10 cellular contexts compared by ENCODE assay signal in genomic region chr20:17228624-17229061, GRCh38. TPM values are rescaled to one million over a fixed set of nuclear protein-coding genes. Genes with fewer than 3 reads are reported as not detected.
DNase-seq lines count a peak whose midpoint lies in the region; ATAC-seq and TF ChIP-seq lines count a peak whose summit lies in the region.
"Had no signal": no experiment of that assay in that cellular context is flagged by ENCODE, and none has a peak within 500 bp of the region (broad histone marks: within the 10 kb centered on the region; RNA-seq: fewer than 3 reads in every experiment).

No MANE protein-coding gene starts in this region.

- H3K36me3 Mint-ChIP-seq in endothelial cell (ENCODE audit: low read depth, unreplicated experiment), result no peaks in the 10 kb centered on the region
- peaks cover 11% of the 10 kb centered on the region for H3K36me3 Mint-ChIP-seq in natural killer cell treated with Interleukin-12 subunit alpha and Interleukin-12 subunit beta and Interleukin-15 and Interleukin-18, amount 100 ng/mL, for 72 hours

- no peak for TF ChIP-seq POLR2A in HCT116 (IDR thresholded peaks at IDR 0.05; ENCODE audit: borderline replicate concordance, extremely low read depth, insufficient read depth, insufficient read length)

- H3K36me3 ChIP-seq in HCT116 (ENCODE audit: control insufficient read depth in 1 of 2, insufficient read depth in 2 of 2, low read length in 2 of 2), result no peaks in the 10 kb centered on the region

- no peak overlapping the region for H2AFZ ChIP-seq in HCT116 (ENCODE audit: low read depth, low read length, poor library complexity, severe bottlenecking)

- H3K27ac Mint-ChIP-seq in endothelial cell (ENCODE audit: unreplicated experiment), result no peak overlapping the region
- H3K27ac Mint-ChIP-seq in natural killer cell treated with Interleukin-12 subunit alpha and Interleukin-12 subunit beta and Interleukin-15 and Interleukin-18, amount 100 ng/mL, for 72 hours, result no peak overlapping the region

- H3K79me2 ChIP-seq in HCT116 (ENCODE audit: insufficient read depth, low read length), result no peaks in the 10 kb centered on the region

- TF ChIP-seq CTCF in HCT116 (IDR thresholded peaks at IDR 0.05 in 2 of 3, conservative IDR thresholded peaks at IDR 0.05 in 1 of 3; ENCODE audit: borderline replicate concordance in 1 of 3, insufficient read depth in 1 of 3, low read depth in 2 of 3, low read length in 2 of 3), result no peak
- TF ChIP-seq CTCF in endothelial cell (IDR thresholded peaks at IDR 0.05; ENCODE audit: unreplicated experiment), result no peak

- H4K20me1 ChIP-seq in HCT116 (ENCODE audit: insufficient read depth), result no peaks in the 10 kb centered on the region

- CTCF ChIA-PET in HCT116 (lab: Charles Lee), result no interaction called here

- no peak for DNase-seq in HCT116 (ENCODE audit: low read depth, low spot score)
- DNase-seq in NCI-H2227 treated with DMSO at 0.1 percent for 48 hours (lab: John Stamatoyannopoulos, UW), result peak; percentile 34
- peak; percentile 43 for DNase-seq in endothelial cell (ENCODE audit: low spot score)
- DNase-seq in posterior vena cava (ENCODE audit: low spot score), result peak; percentile 78
- no peak for DNase-seq in natural killer cell treated with Interleukin-12 subunit alpha and Interleukin-12 subunit beta and Interleukin-15 and Interleukin-18, amount 100 ng/mL, for 72 hours (ENCODE audit: low spot score)
- no peak for DNase-seq in mucosa of gallbladder (ENCODE audit: low spot score)
- DNase-seq in activated CD4-positive, alpha-beta T cell treated with anti-CD3 and anti-CD28 coated beads, Interleukin-2, amount 50 U/mL, for 4 hours, result no peak
- DNase-seq in HCEC 1CT, result no peak
- DNase-seq: Caco-2, erythroblast had no signal

- no peaks in the 10 kb centered on the region for H3K9me2 ChIP-seq in HCT116 (ENCODE audit: insufficient read depth)

- peak overlapping the region; percentile 37; the same call in 1 of the 2 replicates for H3K4me2 ChIP-seq in HCT116 (ENCODE audit: low read length)

- H3K9me3 Mint-ChIP-seq in endothelial cell (ENCODE audit: unreplicated experiment), result no peaks in the 10 kb centered on the region
- peaks cover 4% of the 10 kb centered on the region for H3K9me3 Mint-ChIP-seq in natural killer cell treated with Interleukin-12 subunit alpha and Interleukin-12 subunit beta and Interleukin-15 and Interleukin-18, amount 100 ng/mL, for 72 hours

- peaks cover 11% of the 10 kb centered on the region for H3K27me3 Mint-ChIP-seq in endothelial cell (ENCODE audit: unreplicated experiment)
- peaks cover 44 to 49% of the 10 kb centered on the region in 2 donors for H3K27me3 Mint-ChIP-seq in natural killer cell treated with Interleukin-12 subunit alpha and Interleukin-12 subunit beta and Interleukin-15 and Interleukin-18, amount 100 ng/mL, for 72 hours

- no peak overlapping the region for H3K27ac ChIP-seq in HCT116 (ENCODE audit: low read depth, low read length)

- POLR2A ChIA-PET in HCT116 (lab: Charles Lee), result no interaction called here

- H3K4me3 Mint-ChIP-seq in endothelial cell (ENCODE audit: unreplicated experiment), result no peak overlapping the region
- no peak overlapping the region for H3K4me3 Mint-ChIP-seq in natural killer cell treated with Interleukin-12 subunit alpha and Interleukin-12 subunit beta and Interleukin-15 and Interleukin-18, amount 100 ng/mL, for 72 hours

- no peak overlapping the region for H3K4me3 ChIP-seq in HCT116 (replicated peaks in 1 of 2; ENCODE audit: low read depth in 1 of 2, low read length in 2 of 2)

- peak; percentile 65 for ATAC-seq in HCT116
- no peak for ATAC-seq in natural killer cell treated with Interleukin-12 subunit alpha and Interleukin-12 subunit beta and Interleukin-15 and Interleukin-18, amount 100 ng/mL, for 72 hours

- no peaks in the 10 kb centered on the region for H3K4me1 ChIP-seq in HCT116 (ENCODE audit: control insufficient read depth in 1 of 2, insufficient read depth in 2 of 2, low read length in 2 of 2)
- H3K4me1 ChIP-seq: Caco-2 had no signal

- H3K4me1 Mint-ChIP-seq in endothelial cell (ENCODE audit: unreplicated experiment), result peaks cover 23% of the 10 kb centered on the region
- peaks cover 3 to 4% of the 10 kb centered on the region in 2 donors for H3K4me1 Mint-ChIP-seq in natural killer cell treated with Interleukin-12 subunit alpha and Interleukin-12 subunit beta and Interleukin-15 and Interleukin-18, amount 100 ng/mL, for 72 hours (ENCODE audit: low read depth in 2 of 2)

- TF ChIP-seq RAD21 in HCT116 (IDR thresholded peaks at IDR 0.05; ENCODE audit: low read depth), result no peak

- RAD21 ChIA-PET in HCT116 (lab: Charles Lee; ENCODE audit: low non-redundant PET in 1 of 2, low total read pairs in 2 of 2, uncharacterized antibody in 2 of 2, unreplicated experiment in 2 of 2), result no interaction called here

- H3K9ac ChIP-seq in HCT116 (ENCODE audit: low read length), result no peak overlapping the region

- H3K9me3 ChIP-seq in HCT116 (ENCODE audit: control insufficient read depth in 1 of 2, insufficient read depth in 1 of 2, low read depth in 1 of 2, low read length in 2 of 2), result no peaks in the 10 kb centered on the region
- H3K9me3 ChIP-seq: Caco-2 had no signal

- H3K27me3 ChIP-seq in HCT116 (ENCODE audit: insufficient read depth, low read length), result peaks cover 21% of the 10 kb centered on the region; the same call in 1 of the 2 replicates

- no TSS peak for BruUV-seq in HCT116 (replicated peaks; lab: Mats Ljungman, UMichigan)

- intact Hi-C loops in HCT116 (cut with micrococcal nuclease), result no loop called here
- intact Hi-C loops in posterior vena cava (cut with DNase I), result no loop called here

TF ChIP-seq in HCT116, 20 proteins besides CTCF, POLR2A, EP300 and RAD21:
- TF ChIP-seq EZH2phosphoT487 (IDR thresholded peaks at IDR 0.05; ENCODE audit: borderline replicate concordance), result no peak
- no peak for TF ChIP-seq EZH2 (IDR thresholded peaks at IDR 0.05)
- TF ChIP-seq FOSL1 (IDR thresholded peaks at IDR 0.05; ENCODE audit: low read depth), result no peak
- TF ChIP-seq, protein P1, sequence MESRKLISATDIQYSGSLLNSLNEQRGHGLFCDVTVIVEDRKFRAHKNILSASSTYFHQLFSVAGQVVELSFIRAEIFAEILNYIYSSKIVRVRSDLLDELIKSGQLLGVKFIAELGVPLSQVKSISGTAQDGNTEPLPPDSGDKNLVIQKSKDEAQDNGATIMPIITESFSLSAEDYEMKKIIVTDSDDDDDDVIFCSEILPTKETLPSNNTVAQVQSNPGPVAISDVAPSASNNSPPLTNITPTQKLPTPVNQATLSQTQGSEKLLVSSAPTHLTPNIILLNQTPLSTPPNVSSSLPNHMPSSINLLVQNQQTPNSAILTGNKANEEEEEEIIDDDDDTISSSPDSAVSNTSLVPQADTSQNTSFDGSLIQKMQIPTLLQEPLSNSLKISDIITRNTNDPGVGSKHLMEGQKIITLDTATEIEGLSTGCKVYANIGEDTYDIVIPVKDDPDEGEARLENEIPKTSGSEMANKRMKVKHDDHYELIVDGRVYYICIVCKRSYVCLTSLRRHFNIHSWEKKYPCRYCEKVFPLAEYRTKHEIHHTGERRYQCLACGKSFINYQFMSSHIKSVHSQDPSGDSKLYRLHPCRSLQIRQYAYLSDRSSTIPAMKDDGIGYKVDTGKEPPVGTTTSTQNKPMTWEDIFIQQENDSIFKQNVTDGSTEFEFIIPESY (IDR thresholded peaks at IDR 0.05; ENCODE audit: extremely low read depth, insufficient replicate concordance, low read length), result no peak
- peak; percentile 71 for TF ChIP-seq EGR1 (IDR thresholded peaks at IDR 0.05; ENCODE audit: low read depth)
- no peak for TF ChIP-seq YY1 (IDR thresholded peaks at IDR 0.05; ENCODE audit: extremely low read depth, insufficient replicate concordance, low read depth, low read length)
- TF ChIP-seq TCF7L2 (IDR thresholded peaks at IDR 0.05; ENCODE audit: borderline replicate concordance, extremely low read depth, insufficient read depth, insufficient read length), result peak; percentile 64
- no peak for TF ChIP-seq JUND (IDR thresholded peaks at IDR 0.05)

RNA-seq across cellular contexts. Expression of gene PCSK2, which starts 1.8 kb away (rescaled TPM):
- total RNA-seq in HCT116 (2021; ENCODE audit: unreplicated experiment), result not detected
- not detected in 2 replicates for polyA plus RNA-seq in HCT116 (2012)
- 1.0 TPM for total RNA-seq in endothelial cell (ENCODE audit: unreplicated experiment)
- total RNA-seq in posterior vena cava, result under 1 TPM; 0.24 to 0.32 TPM
- total RNA-seq in natural killer cell treated with Interleukin-12 subunit alpha and Interleukin-12 subunit beta and Interleukin-15 and Interleukin-18, amount 100 ng/mL, for 72 hours, result not detected
- 2.6 TPM for total RNA-seq in mucosa of gallbladder
- total RNA-seq: Caco-2 had no signal

Comparison
In these comparisons a context has a peak if more than half of its experiments do, and no peak if none do; other contexts are left out.
1. DNase-seq: peak in NCI-H2227 treated with DMSO at 0.1 percent for 48 hours (single experiment), endothelial cell (single experiment) and posterior vena cava (single experiment); none in HCT116 (single experiment), natural killer cell treated with Interleukin-12 subunit alpha and Interleukin-12 subunit beta and Interleukin-15 and Interleukin-18, amount 100 ng/mL, for 72 hours (single experiment), mucosa of gallbladder (single experiment), activated CD4-positive, alpha-beta T cell treated with anti-CD3 and anti-CD28 coated beads, Interleukin-2, amount 50 U/mL, for 4 hours (0 of 2) and HCEC 1CT (single experiment).